ENCODE assay signal across 19 cellular contexts in genomic region chr9:12689233-12689632, GRCh38. TPM values are rescaled to one million over a fixed set of nuclear protein-coding genes. Genes with fewer than 3 reads are reported as not detected.
A peak's percentile ranks its signal among the peaks of the same experiment; 100 is the strongest.
DNase-seq lines count a peak whose midpoint lies in the region; ATAC-seq lines count a peak whose summit lies in the region.
"Had no signal": no experiment of that assay in that cellular context is flagged by ENCODE, and none has a peak within 500 bp of the region (broad histone marks: within the 10 kb centered on the region; RNA-seq: fewer than 3 reads in every experiment).

No MANE protein-coding gene starts in this region.

- POLR2A ChIA-PET in CD8-positive, alpha-beta memory T cell (lab: Charles Lee) = no interaction called here

- H3K4me3 ChIP-seq in CD8-positive, alpha-beta memory T cell (ENCODE audit: low read length) = no peak overlapping the region
- H3K4me3 ChIP-seq: MG63 had no signal

- H3K4me3 Mint-ChIP-seq in activated naive CD4-positive, alpha-beta T cell treated with anti-CD3 and anti-CD28 coated beads, Interleukin-2, amount 50 U/mL, for 24 hours = no peak overlapping the region
- H3K4me3 Mint-ChIP-seq in CD8-positive, alpha-beta memory T cell = no peak overlapping the region
- H3K4me3 Mint-ChIP-seq: CD4-positive, CD25-positive, alpha-beta regulatory T cell had no signal

- DNase-seq in activated naive CD4-positive, alpha-beta T cell treated with Interleukin-2 at 50 U/mL for 16 hours = no peak
- DNase-seq in NOMO-1 treated with DMSO at 0.1 percent for 48 hours (lab: John Stamatoyannopoulos, UW; ENCODE audit: unreplicated experiment) = peak; percentile 67
- peak; percentile 24 for DNase-seq in SKM-1 (lab: John Stamatoyannopoulos, UW; ENCODE audit: unreplicated experiment)
- DNase-seq in CD8-positive, alpha-beta memory T cell = no peak
- DNase-seq in foreskin melanocyte = no peak
- DNase-seq: BE2C; CD4-positive, CD25-positive, alpha-beta regulatory T cell; DMS153; MG63; NCI-H187; NCI-H2107; NCI-H510A; NCI-H748 treated with DMSO at 0.1 percent for 48 hours; NK-92 treated with Interleukin-12 subunit alpha and Interleukin-12 subunit beta, amount 100 ng/mL, for 24 hours; T-helper 1 cell had no signal

- peak overlapping the region; percentile 71 for H3K27ac Mint-ChIP-seq in activated naive CD4-positive, alpha-beta T cell treated with anti-CD3 and anti-CD28 coated beads, Interleukin-2, amount 50 U/mL, for 24 hours
- peak overlapping the region in 1 of 8 donors; percentile 2 for H3K27ac Mint-ChIP-seq in CD8-positive, alpha-beta memory T cell
- H3K27ac Mint-ChIP-seq: CD4-positive, CD25-positive, alpha-beta regulatory T cell had no signal

- CTCF ChIA-PET in CD8-positive, alpha-beta memory T cell (lab: Charles Lee) = no interaction called here

- H3K27ac ChIP-seq in CD8-positive, alpha-beta memory T cell (ENCODE audit: low read depth, low read length) = no peak overlapping the region

- no peaks in the 10 kb centered on the region for H3K9me3 ChIP-seq in CD8-positive, alpha-beta memory T cell (ENCODE audit: low read length)
- H3K9me3 ChIP-seq: BE2C had no signal

- H3K36me3 ChIP-seq in CD8-positive, alpha-beta memory T cell (ENCODE audit: insufficient read depth, low read length) = no peaks in the 10 kb centered on the region
- H3K36me3 ChIP-seq: BE2C, MG63 had no signal

- no peaks in the 10 kb centered on the region for H3K4me1 Mint-ChIP-seq in activated naive CD4-positive, alpha-beta T cell treated with anti-CD3 and anti-CD28 coated beads, Interleukin-2, amount 50 U/mL, for 24 hours
- no peaks in the 10 kb centered on the region for H3K4me1 Mint-ChIP-seq in CD8-positive, alpha-beta memory T cell
- H3K4me1 Mint-ChIP-seq: CD4-positive, CD25-positive, alpha-beta regulatory T cell had no signal

- ATAC-seq in GM21423 (IDR thresholded peaks at IDR 0.05; ENCODE audit: unreplicated experiment) (no peak), GM21526 (IDR thresholded peaks at IDR 0.05; ENCODE audit: low FRiP score, unreplicated experiment) (no peak)

- H3K27me3 Mint-ChIP-seq in activated naive CD4-positive, alpha-beta T cell treated with anti-CD3 and anti-CD28 coated beads, Interleukin-2, amount 50 U/mL, for 24 hours = no peaks in the 10 kb centered on the region
- no peaks in the 10 kb centered on the region for H3K27me3 Mint-ChIP-seq in CD8-positive, alpha-beta memory T cell
- H3K27me3 Mint-ChIP-seq: CD4-positive, CD25-positive, alpha-beta regulatory T cell had no signal

- peaks cover 14% of the 10 kb centered on the region for H3K9me3 Mint-ChIP-seq in activated naive CD4-positive, alpha-beta T cell treated with anti-CD3 and anti-CD28 coated beads, Interleukin-2, amount 50 U/mL, for 24 hours
- peaks cover 7 to 46% (median 15%) of the 10 kb centered on the region in 5 donors for H3K9me3 Mint-ChIP-seq in CD8-positive, alpha-beta memory T cell

- H3K27me3 ChIP-seq in CD8-positive, alpha-beta memory T cell (ENCODE audit: insufficient read depth, low read length, poor library complexity, severe bottlenecking) = no peaks in the 10 kb centered on the region
- H3K27me3 ChIP-seq: BE2C, MG63 had no signal

- H3K4me1 ChIP-seq in CD8-positive, alpha-beta memory T cell (ENCODE audit: insufficient read depth, low read length) = no peaks in the 10 kb centered on the region

- H3K36me3 Mint-ChIP-seq in activated naive CD4-positive, alpha-beta T cell treated with anti-CD3 and anti-CD28 coated beads, Interleukin-2, amount 50 U/mL, for 24 hours = no peaks in the 10 kb centered on the region
- no peaks in the 10 kb centered on the region for H3K36me3 Mint-ChIP-seq in CD8-positive, alpha-beta memory T cell
- H3K36me3 Mint-ChIP-seq: CD4-positive, CD25-positive, alpha-beta regulatory T cell had no signal

RNA-seq across cellular contexts. Expression of gene TYRP1, which starts 4.0 kb away (rescaled TPM):
- not detected for total RNA-seq in CD8-positive, alpha-beta memory T cell
- not detected for polyA plus RNA-seq in CD8-positive, alpha-beta memory T cell
- total RNA-seq: CD4-positive, CD25-positive, alpha-beta regulatory T cell; HT-29 had no signal
- polyA plus RNA-seq: CD4-positive, CD25-positive, alpha-beta regulatory T cell had no signal

Comparison
In these comparisons a context has a peak if more than half of its experiments do, and no peak if none do; other contexts are left out.
1. DNase-seq: peak in NOMO-1 treated with DMSO at 0.1 percent for 48 hours (single experiment) and SKM-1 (single experiment); none in activated naive CD4-positive, alpha-beta T cell treated with Interleukin-2 at 50 U/mL for 16 hours (single experiment), CD8-positive, alpha-beta memory T cell (0 of 5) and foreskin melanocyte (single experiment).